10 cellular contexts compared by ENCODE assay signal in genomic region chr18:35592298-35592697, GRCh38. TPM values are rescaled to one million over a fixed set of nuclear protein-coding genes. Genes with fewer than 3 reads are reported as not detected.
DNase-seq lines count a peak whose midpoint lies in the region; ATAC-seq, FAIRE-seq and TF ChIP-seq lines count a peak whose summit lies in the region.
"Had no signal": no experiment of that assay in that cellular context is flagged by ENCODE, and none has a peak within 500 bp of the region (broad histone marks: within the 10 kb centered on the region; RNA-seq: fewer than 3 reads in every experiment).

No MANE protein-coding gene starts in this region.

- H2BK12ac ChIP-seq in H1 (ENCODE audit: low read depth, low read length), result no peak overlapping the region

- H3K18ac ChIP-seq in H1 (ENCODE audit: extremely low read depth, low read length), result no peak overlapping the region

- no peaks in the 10 kb centered on the region; the same call in 1 of the 2 replicates for H3K23me2 ChIP-seq in H1 (ENCODE audit: low read depth, low read length)

- H3K9me3 ChIP-seq in H1 (ENCODE audit: insufficient read depth in 2 of 2, low read depth in 1 of 2, low read length in 1 of 2) (peaks cover 0 to 9% of the 10 kb centered on the region in 2 experiments; a peak in 2 of 4 replicates), MG63 (peaks cover 24% of the 10 kb centered on the region), tibial nerve (peaks cover 0 to 16% (median 7%) of the 10 kb centered on the region in 4 donors)

- H3K9ac ChIP-seq in H1 (replicated peaks in 1 of 4; ENCODE audit: extremely low read depth in 1 of 4, low read depth in 3 of 4, low read length in 3 of 4), result no peak overlapping the region

- ATAC-seq in GM18867 (IDR thresholded peaks at IDR 0.05; ENCODE audit: unreplicated experiment) (peak; percentile 99), GM21529 (IDR thresholded peaks at IDR 0.05; ENCODE audit: unreplicated experiment) (peak; percentile 97), HG03354 (IDR thresholded peaks at IDR 0.05; ENCODE audit: poor library complexity, severe bottlenecking, unreplicated experiment) (peak; percentile 99)
- ATAC-seq in activated naive CD4-positive, alpha-beta T cell treated with anti-CD3 and anti-CD28 coated beads, Interleukin-2, amount 50 U/mL, for 72 hours, result no peak

- no peak overlapping the region for H2BK15ac ChIP-seq in H1 (ENCODE audit: low read length)

- TF ChIP-seq EP300 in H1 (IDR thresholded peaks at IDR 0.05; ENCODE audit: borderline replicate concordance in 1 of 2, low read depth in 2 of 2, low read length in 2 of 2), result no peak
- no peak for TF ChIP-seq EP300 in tibial nerve (IDR thresholded peaks at IDR 0.05)

- H3K23ac ChIP-seq in H1 (ENCODE audit: insufficient read length), result no peak overlapping the region

- TF ChIP-seq CTCF in H1 (IDR thresholded peaks at IDR 0.05; ENCODE audit: control extremely low read depth in 1 of 3, insufficient read depth in 1 of 3, low read depth in 1 of 3, low read length in 3 of 3) (no peak), tibial nerve (IDR thresholded peaks at IDR 0.05) (no peak)

- peaks cover 0 to 11% (median 4%) of the 10 kb centered on the region in 4 experiments; a peak in 3 of 7 replicates for H3K4me1 ChIP-seq in H1 (replicated peaks in 1 of 4; ENCODE audit: control insufficient read depth in 3 of 4, insufficient read depth in 4 of 4, low read length in 3 of 4)
- peaks cover 0 to 23% (median 0%) of the 10 kb centered on the region in 4 donors for H3K4me1 ChIP-seq in tibial nerve

- H3K56ac ChIP-seq in H1 (replicated peaks; ENCODE audit: insufficient read length, low read depth, low read length), result no peak overlapping the region

- no peak for FAIRE-seq in H1 (lab: Jason Lieb, UNC)

- peaks cover 0 to 27% of the 10 kb centered on the region in 2 donors for H3K36me3 Mint-ChIP-seq in activated naive CD4-positive, alpha-beta T cell treated with anti-CD3 and anti-CD28 coated beads, Interleukin-2, amount 50 U/mL, for 72 hours

- DNase-seq in H1 (ENCODE audit: low read depth in 1 of 2, low spot score in 2 of 2) (no peak), MG63 (no peak), tibial nerve (ENCODE audit: low spot score in 2 of 2) (no peak), NCI-H1436 treated with DMSO at 0.1 percent for 48 hours (lab: John Stamatoyannopoulos, UW) (no peak)
- DNase-seq in activated naive CD4-positive, alpha-beta T cell treated with anti-CD3 and anti-CD28 coated beads, Interleukin-2, amount 50 U/mL, for 72 hours (ENCODE audit: low spot score in 2 of 2), result no peak
- DNase-seq: NCI-H1105 treated with DMSO at 0.1 percent for 48 hours; stimulated activated CD4-positive, alpha-beta T cell treated with anti-CD3 and anti-CD28 coated beads, Interleukin-4, amount 100 ng/mL, for 1 hour had no signal

- no peak overlapping the region for H4K5ac ChIP-seq in H1 (ENCODE audit: insufficient read length, low read depth, low read length)

- H2BK5ac ChIP-seq in H1 (ENCODE audit: low read depth, low read length), result no peak overlapping the region; the same call in 1 of the 2 replicates

- no peaks in the 10 kb centered on the region for H3K27me3 ChIP-seq in H1 (replicated peaks in 1 of 4; ENCODE audit: control insufficient read depth in 3 of 4, extremely low read depth in 1 of 4, insufficient read depth in 3 of 4, low read length in 3 of 4)
- no peaks in the 10 kb centered on the region for H3K27me3 ChIP-seq in MG63
- no peaks in the 10 kb centered on the region for H3K27me3 ChIP-seq in tibial nerve

- peaks cover 10 to 96% of the 10 kb centered on the region in 2 experiments for H3K79me2 ChIP-seq in H1 (ENCODE audit: control insufficient read depth in 1 of 2, insufficient read depth in 2 of 2, low read length in 2 of 2)

- peaks cover 0 to 3% of the 10 kb centered on the region in 2 experiments for H4K20me1 ChIP-seq in H1 (replicated peaks in 1 of 2; ENCODE audit: control insufficient read depth in 1 of 2, insufficient read depth in 2 of 2, low read length in 2 of 2)

- 0 out of 2 replicates have a peak overlapping the region, but pooled peaks have one; percentile 16 for H2BK20ac ChIP-seq in H1 (ENCODE audit: low read length)

- no peak for TF ChIP-seq RAD21 in H1 (IDR thresholded peaks at IDR 0.05 in 1 of 2, conservative IDR thresholded peaks at IDR 0.05 in 1 of 2; ENCODE audit: low read depth in 2 of 2, low read length in 2 of 2)

- H4K91ac ChIP-seq in H1 (replicated peaks; ENCODE audit: insufficient read length, low read length), result no peak overlapping the region

- H3K4me3 ChIP-seq in H1 (ENCODE audit: extremely low read depth in 1 of 4, insufficient read depth in 2 of 4, low read depth in 3 of 4, low read length in 4 of 4) (no peak overlapping the region), MG63 (no peak overlapping the region), tibial nerve (no peak overlapping the region)

- H4K8ac ChIP-seq in H1 (ENCODE audit: extremely low read depth, insufficient read depth, low read length), result no peak overlapping the region

- H2AFZ ChIP-seq in H1 (ENCODE audit: low read length), result no peak overlapping the region

- H3K4ac ChIP-seq in H1 (replicated peaks; ENCODE audit: insufficient read length, low read depth, low read length), result peak overlapping the region; percentile 45

- H3K36me3 ChIP-seq in H1 (ENCODE audit: control insufficient read depth in 2 of 4, insufficient read depth in 4 of 4, low read length in 3 of 4) (no peaks in the 10 kb centered on the region), MG63 (no peaks in the 10 kb centered on the region; the same call in 1 of the 2 replicates), tibial nerve (peaks cover 0 to 6% (median 0%) of the 10 kb centered on the region in 3 donors)

- H3K14ac ChIP-seq in H1 (ENCODE audit: insufficient read length), result no peak overlapping the region

- H3K27ac ChIP-seq in H1 (ENCODE audit: low read depth, low read length), result no peak overlapping the region; the same call in 1 of the 2 replicates
- no peak overlapping the region for H3K27ac ChIP-seq in tibial nerve

- peaks cover 0 to 11% of the 10 kb centered on the region in 2 donors for H3K9me3 Mint-ChIP-seq in activated naive CD4-positive, alpha-beta T cell treated with anti-CD3 and anti-CD28 coated beads, Interleukin-2, amount 50 U/mL, for 72 hours

- H2AK5ac ChIP-seq in H1 (ENCODE audit: low read depth, low read length), result 0 out of 2 replicates have a peak overlapping the region, but pooled peaks have one; percentile 79

- TF ChIP-seq POLR2A in H1 (IDR thresholded peaks at IDR 0.05; ENCODE audit: control extremely low read depth in 1 of 2, low read depth in 2 of 2, low read length in 2 of 2), result no peak
- no peak for TF ChIP-seq POLR2A in tibial nerve (IDR thresholded peaks at IDR 0.05)

- no peak overlapping the region for H3K4me2 ChIP-seq in H1 (ENCODE audit: insufficient read depth in 1 of 2, low read depth in 2 of 2, low read length in 2 of 2)

- no peak overlapping the region for H3K27ac Mint-ChIP-seq in activated naive CD4-positive, alpha-beta T cell treated with anti-CD3 and anti-CD28 coated beads, Interleukin-2, amount 50 U/mL, for 72 hours

- H2BK120ac ChIP-seq in H1 (replicated peaks; ENCODE audit: low read depth, low read length), result no peak overlapping the region

- POLR2A ChIA-PET in H1 (lab: Charles Lee; ENCODE audit: partially characterized antibody), result interaction anchor here (1.0 to 1.8 kb wide), 3 partner anchors 10 to 20 kb away, joined by 3 to 8 read pairs (median 3); partner anchors contain the start of gene GALNT1

- H3K79me1 ChIP-seq in H1 (ENCODE audit: low read depth, low read length), result peaks cover 8% of the 10 kb centered on the region

- CTCF ChIA-PET in H1 (lab: Charles Lee; ENCODE audit: partially characterized antibody), result interaction anchor here (0.9 kb wide), 1 partner anchor 182 kb away, joined by 3 read pairs; no protein-coding TSS in a partner anchor

TF ChIP-seq in H1, 55 proteins besides CTCF, POLR2A, EP300 and RAD21 (continues in another document):
- TF ChIP-seq SIX5 (IDR thresholded peaks at IDR 0.05; ENCODE audit: low read depth, low read length) (no peak), GABPA (IDR thresholded peaks at IDR 0.05; ENCODE audit: borderline replicate concordance, insufficient read depth, low read length) (no peak), SP4 (IDR thresholded peaks at IDR 0.05; ENCODE audit: low read length) (no peak), SRF (IDR thresholded peaks at IDR 0.05; ENCODE audit: low read depth, low read length) (no peak), BCL11A (IDR thresholded peaks at IDR 0.05; ENCODE audit: low read depth in 2 of 2, low read length in 2 of 2) (no peak), TAF7 (optimal IDR thresholded peaks at IDR 0.05; ENCODE audit: borderline replicate concordance, low read depth, low read length) (no peak), CHD2 (IDR thresholded peaks at IDR 0.05; ENCODE audit: low read length) (no peak), CBX5 (IDR thresholded peaks at IDR 0.05; ENCODE audit: low read depth, low read length) (no peak), CBX8 (IDR thresholded peaks at IDR 0.05; ENCODE audit: borderline replicate concordance, low read depth, low read length) (no peak)

RNA-seq across cellular contexts. Expression of gene GALNT1, which starts 10.8 kb away (rescaled TPM):
- 93.0 and 101 TPM in 2 replicates for total RNA-seq in H1 (2021; fragmentation: NEBNext Ultra II Directional; extraction: Animal tissue kit (Norgen Biotek cat#: 25700))
- 10.2 and 22.4 TPM in 2 replicates for polyA plus RNA-seq in H1 (2011; rRNA removed)
- 25.1 TPM for polyA plus RNA-seq in H1 (2011; cell fraction: cytosol; rRNA removed)
- 23.9 TPM for polyA plus RNA-seq in H1 (2011; cell fraction: nucleus; rRNA removed)
- polyA plus RNA-seq in H1 (2012, experiment 1 of 2), result 34.2 to 64.5 TPM (median 42.5 TPM) in 4 replicates
- 3.8 TPM for polyA plus RNA-seq in H1 (2012, experiment 2 of 2)
- polyA plus RNA-seq in H1 (2013, experiment 1 of 2), result 112 TPM
- 124 TPM for polyA plus RNA-seq in H1 (2013, experiment 2 of 2)
- polyA minus RNA-seq in H1 (2011; rRNA and poly(A)+ RNA removed), result 58.7 and 85.3 TPM in 2 replicates
- polyA minus RNA-seq in H1 (2011; cell fraction: cytosol; rRNA and poly(A)+ RNA removed), result 25.8 TPM
- polyA minus RNA-seq in H1 (2011; cell fraction: nucleus; rRNA and poly(A)+ RNA removed), result 68.9 TPM
- total RNA-seq in activated naive CD4-positive, alpha-beta T cell treated with anti-CD3 and anti-CD28 coated beads, Interleukin-2, amount 50 U/mL, for 72 hours, result 10 to 100 TPM; 16.4 to 47.6 TPM
- 62.6 and 71.3 TPM in 2 replicates for total RNA-seq in MG63 (2014; rRNA removed; shearing (Covaris generic); ENCODE audit: low replicate concordance)
- total RNA-seq in tibial nerve, result 10 to 100 TPM; 24.3 to 37.5 (median 27.0) TPM

Comparison
In these comparisons a context has a peak if more than half of its experiments do, and no peak if none do; other contexts are left out.
1. ATAC-seq: peak in GM18867 (single experiment), GM21529 (single experiment) and HG03354 (single experiment); none in activated naive CD4-positive, alpha-beta T cell treated with anti-CD3 and anti-CD28 coated beads, Interleukin-2, amount 50 U/mL, for 72 hours (0 of 2).